Comparison of ENCODE assay signal across 30 cellular contexts in genomic region chr1:51224255-51224654, GRCh38.
"Had no signal": no experiment of that assay in that cellular context is flagged by ENCODE, and none has a peak within 500 bp of the region (broad histone marks: within the 10 kb centered on the region; RNA-seq: fewer than 3 reads in every experiment).

No MANE protein-coding gene starts in this region.

- H3K4me1 ChIP-seq: ascending aorta had no signal

- H3K27me3 ChIP-seq: ascending aorta, cardiac muscle cell had no signal

- H3K4me3 ChIP-seq: ascending aorta, cardiac muscle cell had no signal

- DNase-seq: activated B cell treated with CpG ODN at 0.5 μM for 24 hours; activated CD4-positive, alpha-beta memory T cell treated with anti-CD3 and anti-CD28 coated beads for 36 hours; activated CD4-positive, alpha-beta T cell treated with anti-CD3 and anti-CD28 coated beads for 4 hours; activated CD4-positive, alpha-beta T cell treated with anti-CD3 and anti-CD28 coated beads, Interleukin-2, amount 10 ng/mL, durations not matched to agents 24 days and 14 days; activated CD4-positive, alpha-beta T cell treated with anti-CD3 and anti-CD28 coated beads, Interleukin-2, amount 50 U/mL, for 1 hour; activated CD4-positive, alpha-beta T cell treated with anti-CD3 and anti-CD28 coated beads, Interleukin-2, amount 50 U/mL, for 4 hours; activated CD4-positive, CD25-positive, alpha-beta regulatory T cell treated with anti-CD3 and anti-CD28 coated beads, Interleukin-2, amount 50 U/mL, for 72 hours; activated CD8-positive, alpha-beta memory T cell treated with anti-CD3 and anti-CD28 coated beads, Interleukin-2, amount 50 U/mL, for 4 hours; activated CD8-positive, alpha-beta T cell treated with anti-CD3 and anti-CD28 coated beads for 36 hours; activated gamma-delta T cell; activated naive CD4-positive, alpha-beta T cell treated with anti-CD3 and anti-CD28 coated beads, Interleukin-2, amount 10 ng/mL, durations not matched to agents 7 days and 5 days; activated naive CD4-positive, alpha-beta T cell treated with Interleukin-2 at 50 U/mL for 16 hours; activated naive CD8-positive, alpha-beta T cell treated with anti-CD3 and anti-CD28 coated beads, Interleukin-2, amount 10 ng/mL, durations not matched to agents 7 days and 5 days; activated naive CD8-positive, alpha-beta T cell treated with anti-CD3 and anti-CD28 coated beads, Interleukin-2, amount 50 U/mL, for 24 hours; activated T-cell treated with anti-CD3 and anti-CD28 coated beads for 4 hours; activated T-cell treated with anti-CD3 and anti-CD28 coated beads, Interleukin-2, amount 50 U/mL, for 1 hour; activated T-cell treated with anti-CD3 and anti-CD28 coated beads, Interleukin-2, amount 50 U/mL, for 4 hours; activated T-cell treated with anti-CD3 and anti-CD28 coated beads, Interleukin-2, amount 50 U/mL, for 72 hours; amygdala; anterior cingulate cortex; caudate nucleus; T-helper 1 cell; T-helper 2 cell; T-helper 9 cell had no signal

- H3K36me3 ChIP-seq: ascending aorta, cardiac muscle cell had no signal

- H3K9me3 ChIP-seq: ascending aorta had no signal

- H3K27ac ChIP-seq: ascending aorta, cardiac muscle cell, VCaP had no signal

- FAIRE-seq: bronchial epithelial cell, TTC549 had no signal

- ATAC-seq: activated CD8-positive, alpha-beta T cell treated with anti-CD3 and anti-CD28 coated beads for 36 hours; activated naive CD8-positive, alpha-beta T cell treated with anti-CD3 and anti-CD28 coated beads, Interleukin-2, amount 50 U/mL, for 24 hours; activated T-cell treated with anti-CD3 and anti-CD28 coated beads, Interleukin-2, amount 50 U/mL, for 4 hours; activated T-cell treated with anti-CD3 and anti-CD28 coated beads, Interleukin-2, amount 50 U/mL, for 72 hours; activated T-helper 17 cell treated with anti-CD3 and anti-CD28 coated beads, Interleukin-2, amount 50 U/mL, for 72 hours had no signal
